Comparison of ENCODE assay signal across 20 cellular contexts in the genomic region with DNA sequence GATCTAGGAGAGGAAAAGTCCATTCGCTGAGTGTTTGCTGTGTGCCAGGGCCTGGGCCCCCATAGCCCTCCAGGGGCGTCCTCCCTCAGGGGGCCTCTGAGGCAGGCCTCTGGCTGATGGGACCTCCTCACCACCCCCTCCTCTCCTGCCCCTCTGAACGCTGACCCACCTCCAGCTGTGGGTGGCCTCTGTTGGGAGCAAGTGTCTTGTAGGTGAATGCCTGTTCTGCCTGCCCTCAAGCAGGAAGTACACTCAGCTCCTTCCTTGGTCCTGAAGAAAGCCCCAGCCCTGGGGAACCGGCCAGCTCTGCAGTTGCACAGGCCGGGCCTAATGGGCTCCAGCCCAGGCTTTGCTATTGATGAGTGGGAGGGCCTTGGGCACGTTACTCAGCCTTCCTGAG. TPM values are rescaled to one million over a fixed set of nuclear protein-coding genes. Genes with fewer than 3 reads are reported as not detected.
"Had no signal": no experiment of that assay in that cellular context is flagged by ENCODE, and none has a peak within 500 bp of the region (broad histone marks: within the 10 kb centered on the region; RNA-seq: fewer than 3 reads in every experiment).

No MANE protein-coding gene starts in this region.

- H2AFZ ChIP-seq: neural progenitor cell had no signal

- H3K27ac ChIP-seq: epithelial cell of prostate, left lung, neural progenitor cell, parathyroid adenoma, vagina, VCaP had no signal

- H3K27me3 ChIP-seq: cardiac muscle cell, neural progenitor cell, tibial nerve, vagina had no signal

- H3K4me2 ChIP-seq: neural progenitor cell had no signal

- DNase-seq: activated CD4-positive, alpha-beta T cell treated with anti-CD3 and anti-CD28 coated beads, Interleukin-2, amount 50 U/mL, for 4 hours; activated gamma-delta T cell; endodermal cell; foreskin melanocyte; glutamatergic neuron; naive B cell; stimulated activated naive B cell treated with anti-CD40 and anti-IgM and Interleukin-4, amounts not matched to agents 10 μg/mL and 1 μg/mL and 100 μg/mL, for 72 hours had no signal

- H3K4me3 ChIP-seq: cardiac muscle cell, left lung, mucosa of descending colon, neural progenitor cell, tibial nerve, vagina had no signal

- H3K9me3 ChIP-seq: left lung, mucosa of descending colon, tibial nerve, vagina had no signal

- ATAC-seq: left lung; mucosa of descending colon; stimulated activated naive B cell treated with anti-CD40 and anti-IgM and Interleukin-4, amounts not matched to agents 10 μg/mL and 1 μg/mL and 100 μg/mL, for 72 hours had no signal

- H3K4me3 Mint-ChIP-seq: activated naive CD4-positive, alpha-beta T cell treated with anti-CD3 and anti-CD28 coated beads, Interleukin-2, amount 50 U/mL, for 24 hours; endodermal cell; memory B cell; stimulated activated naive B cell treated with anti-CD40 and anti-IgM and Interleukin-4, amounts not matched to agents 10 μg/mL and 1 μg/mL and 100 μg/mL, for 72 hours; T-helper 1 cell treated with Interleukin-12 subunit alpha and Interleukin-12 subunit beta and Interleukin-4 antibody, amounts not matched to agents 30 μg/mL and 1 μg/mL, for 36 hours had no signal

- H3K36me3 ChIP-seq: cardiac muscle cell, left lung, neural progenitor cell, tibial nerve, vagina had no signal

- H3K27ac Mint-ChIP-seq: activated naive CD4-positive, alpha-beta T cell treated with anti-CD3 and anti-CD28 coated beads, Interleukin-2, amount 50 U/mL, for 24 hours; endodermal cell; memory B cell; stimulated activated naive B cell treated with anti-CD40 and anti-IgM and Interleukin-4, amounts not matched to agents 10 μg/mL and 1 μg/mL and 100 μg/mL, for 72 hours; T-helper 1 cell treated with Interleukin-12 subunit alpha and Interleukin-12 subunit beta and Interleukin-4 antibody, amounts not matched to agents 30 μg/mL and 1 μg/mL, for 36 hours had no signal

- H3K9me3 Mint-ChIP-seq: activated naive CD4-positive, alpha-beta T cell treated with anti-CD3 and anti-CD28 coated beads, Interleukin-2, amount 50 U/mL, for 24 hours; endodermal cell; neural progenitor cell; stimulated activated naive B cell treated with anti-CD40 and anti-IgM and Interleukin-4, amounts not matched to agents 10 μg/mL and 1 μg/mL and 100 μg/mL, for 72 hours; T-helper 1 cell treated with Interleukin-12 subunit alpha and Interleukin-12 subunit beta and Interleukin-4 antibody, amounts not matched to agents 30 μg/mL and 1 μg/mL, for 36 hours had no signal

- H3K36me3 Mint-ChIP-seq: activated naive CD4-positive, alpha-beta T cell treated with anti-CD3 and anti-CD28 coated beads, Interleukin-2, amount 50 U/mL, for 24 hours; memory B cell; naive B cell; neural progenitor cell; stimulated activated naive B cell treated with anti-CD40 and anti-IgM and Interleukin-4, amounts not matched to agents 10 μg/mL and 1 μg/mL and 100 μg/mL, for 72 hours had no signal

- H3K79me2 ChIP-seq: parathyroid adenoma had no signal

- H3K9ac ChIP-seq: neural progenitor cell, parathyroid adenoma had no signal

RNA-seq across cellular contexts. Expression of a gene that starts 28.9 kb away (rescaled TPM):
- total RNA-seq: activated CD8-positive, alpha-beta memory T cell treated with anti-CD3 and anti-CD28 coated beads for 36 hours; cardiac muscle cell; left lung; vagina had no signal
